ENCODE assay signal across 9 cellular contexts in the genomic region with DNA sequence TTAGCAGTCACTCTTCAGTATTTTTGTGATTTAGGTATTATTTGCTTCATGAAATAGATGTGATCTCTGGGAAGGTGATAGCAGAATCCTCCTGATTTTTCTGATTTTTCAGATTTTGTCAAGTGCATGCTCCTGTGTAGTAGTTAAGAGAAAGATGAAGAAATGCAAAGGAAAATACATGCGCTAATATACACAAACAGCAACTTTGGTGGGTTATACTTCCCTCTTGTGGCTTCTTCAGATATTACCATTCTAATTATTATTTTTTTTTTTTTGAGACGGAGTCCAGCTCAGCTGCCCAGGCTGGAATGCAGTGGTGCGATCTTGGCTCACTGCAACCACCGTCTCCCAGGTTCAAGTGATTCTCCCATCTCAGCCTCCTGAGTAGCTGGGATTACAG. TPM values are rescaled to one million over a fixed set of nuclear protein-coding genes. Genes with fewer than 3 reads are reported as not detected.
DNase-seq lines count a peak whose midpoint lies in the region; ATAC-seq, FAIRE-seq and TF ChIP-seq lines count a peak whose summit lies in the region.
"Had no signal": no experiment of that assay in that cellular context is flagged by ENCODE, and none has a peak within 500 bp of the region (broad histone marks: within the 10 kb centered on the region; RNA-seq: fewer than 3 reads in every experiment).

No MANE protein-coding gene starts in this region.

- peak in 2 of 3 experiments; percentile 32 to 43 for TF ChIP-seq CTCF in keratinocyte (optimal IDR thresholded peaks at IDR 0.05 in 1 of 3, IDR thresholded peaks at IDR 0.05 in 1 of 3, conservative IDR thresholded peaks at IDR 0.05 in 1 of 3; ENCODE audit: extremely low read depth in 1 of 3, insufficient read depth in 2 of 3, low read length in 3 of 3)

- H3K36me3 Mint-ChIP-seq in activated T-helper 17 cell treated with anti-CD3 and anti-CD28 coated beads, Interleukin-2, amount 50 U/mL, for 72 hours (ENCODE audit: low read depth), result peaks cover 93% of the 10 kb centered on the region

- 29 to 32% methylated on average over 4 of the region's 4 CpGs for WGBS in aorta, 2 donors

- H3K36me3 ChIP-seq in keratinocyte (ENCODE audit: control insufficient read depth in 2 of 2, extremely low read depth in 1 of 2, insufficient read depth in 2 of 2, low read length in 2 of 2) (peaks cover 0 to 14% of the 10 kb centered on the region in 2 experiments), aorta (ENCODE audit: control insufficient read depth in 1 of 2, insufficient read depth in 2 of 2, low read length in 1 of 2) (no peaks in the 10 kb centered on the region)

- no peaks in the 10 kb centered on the region for H4K20me1 ChIP-seq in keratinocyte (ENCODE audit: control insufficient read depth, extremely low read depth, insufficient read depth, low read length)

- dilution Hi-C loops in keratinocyte (cut with MboI; ENCODE audit: extremely low pct_ligation_motif_present, low sequenced_read_pairs), result no loop called here

- no peaks in the 10 kb centered on the region for H3K27me3 Mint-ChIP-seq in activated T-helper 17 cell treated with anti-CD3 and anti-CD28 coated beads, Interleukin-2, amount 50 U/mL, for 72 hours

- intact Hi-C loops in aorta (cut with DNase I), result loop anchor here in 1 of 2 donors (5.0 kb wide), 1 partner anchor 131 kb away; no protein-coding TSS in a partner anchor

- H3K27me3 ChIP-seq in keratinocyte (ENCODE audit: control insufficient read depth, extremely low read depth, insufficient read depth, low read length) (no peaks in the 10 kb centered on the region), aorta (ENCODE audit: control insufficient read depth in 1 of 2, insufficient read depth in 2 of 2, low read length in 1 of 2) (no peaks in the 10 kb centered on the region)

- H3K4me1 Mint-ChIP-seq in activated T-helper 17 cell treated with anti-CD3 and anti-CD28 coated beads, Interleukin-2, amount 50 U/mL, for 72 hours, result peaks cover 40% of the 10 kb centered on the region

- H3K4me2 ChIP-seq in keratinocyte (ENCODE audit: control insufficient read depth, extremely low read depth, insufficient read depth, low read depth, low read length), result no peak overlapping the region

- H3K4me3 Mint-ChIP-seq in activated T-helper 17 cell treated with anti-CD3 and anti-CD28 coated beads, Interleukin-2, amount 50 U/mL, for 72 hours, result no peak overlapping the region

- peaks cover 5% of the 10 kb centered on the region for H3K79me2 ChIP-seq in keratinocyte (ENCODE audit: control insufficient read depth, insufficient read depth, low read length)

- H3K9me3 Mint-ChIP-seq in activated T-helper 17 cell treated with anti-CD3 and anti-CD28 coated beads, Interleukin-2, amount 50 U/mL, for 72 hours, result no peaks in the 10 kb centered on the region

- ATAC-seq in HG03439 (IDR thresholded peaks at IDR 0.05; ENCODE audit: unreplicated experiment), result peak; percentile 44
- ATAC-seq in activated T-helper 17 cell treated with anti-CD3 and anti-CD28 coated beads, Interleukin-2, amount 50 U/mL, for 72 hours (replicated peaks), result no peak
- peak; percentile 70 for ATAC-seq in aorta (ENCODE audit: low FRiP score)
- no peak for ATAC-seq in GM21526 (IDR thresholded peaks at IDR 0.05; ENCODE audit: low FRiP score, unreplicated experiment)

- no peak overlapping the region for H3K9ac ChIP-seq in keratinocyte (ENCODE audit: control insufficient read depth, extremely low read depth, insufficient read depth, low read length)

- no peak overlapping the region for H2AFZ ChIP-seq in keratinocyte (ENCODE audit: control insufficient read depth, low read length)

- H3K4me1 ChIP-seq in keratinocyte (ENCODE audit: control insufficient read depth, extremely low read depth, insufficient read depth, low read length) (peaks cover 2% of the 10 kb centered on the region), aorta (ENCODE audit: control insufficient read depth in 1 of 2, insufficient read depth in 2 of 2, low read length in 2 of 2) (no peaks in the 10 kb centered on the region)

- FAIRE-seq in A204.1 (lab: Jason Lieb, UNC) (peak; percentile 60), keratinocyte (lab: Jason Lieb, UNC) (no peak)
- FAIRE-seq: islet of Langerhans had no signal

- no peak overlapping the region for H3K27ac ChIP-seq in keratinocyte (ENCODE audit: control insufficient read depth, insufficient read depth, low read length)
- no peak overlapping the region for H3K27ac ChIP-seq in aorta (ENCODE audit: low read depth in 1 of 2, low read length in 2 of 2)

- H3K27ac Mint-ChIP-seq in activated T-helper 17 cell treated with anti-CD3 and anti-CD28 coated beads, Interleukin-2, amount 50 U/mL, for 72 hours, result peak overlapping the region; percentile 50

- H3K9me3 ChIP-seq in keratinocyte (ENCODE audit: control insufficient read depth, low read depth, low read length), result no peaks in the 10 kb centered on the region
- no peaks in the 10 kb centered on the region for H3K9me3 ChIP-seq in aorta (ENCODE audit: control insufficient read depth, low read length)

- peak; percentile 62 for DNase-seq in ELR (ENCODE audit: low read depth)
- DNase-seq in keratinocyte (ENCODE audit: low read depth, low spot score), result no peak
- DNase-seq in aorta, result no peak
- DNase-seq in NCI-H510A (lab: John Stamatoyannopoulos, UW), result no peak

- H3K4me3 ChIP-seq in keratinocyte (ENCODE audit: control insufficient read depth in 2 of 3, extremely low read depth in 1 of 3, insufficient read depth in 2 of 3, low read depth in 1 of 3, low read length in 3 of 3) (no peak overlapping the region), aorta (ENCODE audit: low read length in 2 of 2) (no peak overlapping the region)

- no peaks in the 10 kb centered on the region for H3K9me1 ChIP-seq in keratinocyte (ENCODE audit: control insufficient read depth, extremely low read depth, insufficient read depth, low read length)

RNA-seq across cellular contexts. Expression of a gene that starts 31.7 kb away (rescaled TPM):
- total RNA-seq in activated T-helper 17 cell treated with anti-CD3 and anti-CD28 coated beads, Interleukin-2, amount 50 U/mL, for 72 hours, result 100 to 1,000 TPM; 105 to 208 TPM
- polyA plus RNA-seq in keratinocyte (1.1 to 13.7 TPM (median 11.0 TPM) in 3 replicates), aorta (1 to 10 TPM; 1.1 to 3.1 TPM)
- polyA plus RNA-seq in keratinocyte (2011; ENCODE audit: low read depth), result 0.84 TPM
- 2.1 and 4.0 TPM in 2 replicates for polyA plus RNA-seq in keratinocyte (2011; cell fraction: cytosol; rRNA removed)
- polyA plus RNA-seq in keratinocyte (2011; cell fraction: nucleus; rRNA removed), result 2.3 and 3.1 TPM in 2 replicates
- polyA plus RNA-seq in keratinocyte (2012; ENCODE audit: low replicate concordance), result 0.69 and 15.0 TPM in 2 replicates
- 0.43 to 6.3 TPM (median 5.8 TPM) in 3 replicates for polyA minus RNA-seq in keratinocyte
- polyA minus RNA-seq in keratinocyte (2011; cell fraction: cytosol; rRNA and poly(A)+ RNA removed), result 4.8 TPM
- polyA minus RNA-seq in keratinocyte (2011; cell fraction: nucleus; rRNA and poly(A)+ RNA removed), result 2.2 and 2.9 TPM in 2 replicates
- 1 to 10 TPM; 5.2 to 8.9 TPM for total RNA-seq in aorta

Comparison
In these comparisons a context has a peak if more than half of its experiments do, and no peak if none do; other contexts are left out.
1. ATAC-seq: peak in HG03439 (single experiment) and aorta (single experiment); none in activated T-helper 17 cell treated with anti-CD3 and anti-CD28 coated beads, Interleukin-2, amount 50 U/mL, for 72 hours (single experiment) and GM21526 (single experiment).
2. RNA of a gene that starts 31.7 kb away (total RNA-seq): 105 to 208 TPM in activated T-helper 17 cell treated with anti-CD3 and anti-CD28 coated beads, Interleukin-2, amount 50 U/mL, for 72 hours; 5.2 to 8.9 TPM in aorta; every median in the first group is over 10 times any median in the second.